ENCODE assay signal across 1 cellular context in genomic region chr18:42048150-42048549, GRCh38.
TF ChIP-seq lines count a peak whose summit lies in the region.

No MANE protein-coding gene starts in this region.

TF ChIP-seq in GM23338, 12 proteins besides CTCF, POLR2A, EP300 and RAD21 (continued from another document):
- TF ChIP-seq, protein P1, sequence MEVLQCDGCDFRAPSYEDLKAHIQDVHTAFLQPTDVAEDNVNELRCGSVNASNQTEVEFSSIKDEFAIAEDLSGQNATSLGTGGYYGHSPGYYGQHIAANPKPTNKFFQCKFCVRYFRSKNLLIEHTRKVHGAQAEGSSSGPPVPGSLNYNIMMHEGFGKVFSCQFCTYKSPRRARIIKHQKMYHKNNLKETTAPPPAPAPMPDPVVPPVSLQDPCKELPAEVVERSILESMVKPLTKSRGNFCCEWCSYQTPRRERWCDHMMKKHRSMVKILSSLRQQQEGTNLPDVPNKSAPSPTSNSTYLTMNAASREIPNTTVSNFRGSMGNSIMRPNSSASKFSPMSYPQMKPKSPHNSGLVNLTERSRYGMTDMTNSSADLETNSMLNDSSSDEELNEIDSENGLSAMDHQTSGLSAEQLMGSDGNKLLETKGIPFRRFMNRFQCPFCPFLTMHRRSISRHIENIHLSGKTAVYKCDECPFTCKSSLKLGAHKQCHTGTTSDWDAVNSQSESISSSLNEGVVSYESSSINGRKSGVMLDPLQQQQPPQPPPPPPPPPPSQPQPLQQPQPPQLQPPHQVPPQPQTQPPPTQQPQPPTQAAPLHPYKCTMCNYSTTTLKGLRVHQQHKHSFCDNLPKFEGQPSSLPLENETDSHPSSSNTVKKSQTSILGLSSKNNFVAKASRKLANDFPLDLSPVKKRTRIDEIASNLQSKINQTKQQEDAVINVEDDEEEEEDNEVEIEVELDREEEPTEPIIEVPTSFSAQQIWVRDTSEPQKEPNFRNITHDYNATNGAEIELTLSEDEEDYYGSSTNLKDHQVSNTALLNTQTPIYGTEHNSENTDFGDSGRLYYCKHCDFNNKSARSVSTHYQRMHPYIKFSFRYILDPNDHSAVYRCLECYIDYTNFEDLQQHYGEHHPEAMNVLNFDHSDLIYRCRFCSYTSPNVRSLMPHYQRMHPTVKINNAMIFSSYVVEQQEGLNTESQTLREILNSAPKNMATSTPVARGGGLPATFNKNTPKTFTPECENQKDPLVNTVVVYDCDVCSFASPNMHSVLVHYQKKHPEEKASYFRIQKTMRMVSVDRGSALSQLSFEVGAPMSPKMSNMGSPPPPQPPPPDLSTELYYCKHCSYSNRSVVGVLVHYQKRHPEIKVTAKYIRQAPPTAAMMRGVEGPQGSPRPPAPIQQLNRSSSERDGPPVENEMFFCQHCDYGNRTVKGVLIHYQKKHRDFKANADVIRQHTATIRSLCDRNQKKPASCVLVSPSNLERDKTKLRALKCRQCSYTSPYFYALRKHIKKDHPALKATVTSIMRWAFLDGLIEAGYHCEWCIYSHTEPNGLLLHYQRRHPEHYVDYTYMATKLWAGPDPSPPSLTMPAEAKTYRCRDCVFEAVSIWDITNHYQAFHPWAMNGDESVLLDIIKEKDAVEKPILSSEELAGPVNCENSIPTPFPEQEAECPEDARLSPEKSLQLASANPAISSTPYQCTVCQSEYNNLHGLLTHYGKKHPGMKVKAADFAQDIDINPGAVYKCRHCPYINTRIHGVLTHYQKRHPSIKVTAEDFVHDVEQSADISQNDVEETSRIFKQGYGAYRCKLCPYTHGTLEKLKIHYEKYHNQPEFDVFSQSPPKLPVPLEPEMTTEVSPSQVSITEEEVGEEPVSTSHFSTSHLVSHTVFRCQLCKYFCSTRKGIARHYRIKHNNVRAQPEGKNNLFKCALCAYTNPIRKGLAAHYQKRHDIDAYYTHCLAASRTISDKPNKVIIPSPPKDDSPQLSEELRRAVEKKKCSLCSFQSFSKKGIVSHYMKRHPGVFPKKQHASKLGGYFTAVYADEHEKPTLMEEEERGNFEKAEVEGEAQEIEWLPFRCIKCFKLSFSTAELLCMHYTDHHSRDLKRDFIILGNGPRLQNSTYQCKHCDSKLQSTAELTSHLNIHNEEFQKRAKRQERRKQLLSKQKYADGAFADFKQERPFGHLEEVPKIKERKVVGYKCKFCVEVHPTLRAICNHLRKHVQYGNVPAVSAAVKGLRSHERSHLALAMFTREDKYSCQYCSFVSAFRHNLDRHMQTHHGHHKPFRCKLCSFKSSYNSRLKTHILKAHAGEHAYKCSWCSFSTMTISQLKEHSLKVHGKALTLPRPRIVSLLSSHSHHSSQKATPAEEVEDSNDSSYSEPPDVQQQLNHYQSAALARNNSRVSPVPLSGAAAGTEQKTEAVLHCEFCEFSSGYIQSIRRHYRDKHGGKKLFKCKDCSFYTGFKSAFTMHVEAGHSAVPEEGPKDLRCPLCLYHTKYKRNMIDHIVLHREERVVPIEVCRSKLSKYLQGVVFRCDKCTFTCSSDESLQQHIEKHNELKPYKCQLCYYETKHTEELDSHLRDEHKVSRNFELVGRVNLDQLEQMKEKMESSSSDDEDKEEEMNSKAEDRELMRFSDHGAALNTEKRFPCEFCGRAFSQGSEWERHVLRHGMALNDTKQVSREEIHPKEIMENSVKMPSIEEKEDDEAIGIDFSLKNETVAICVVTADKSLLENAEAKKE (CRISPR knock-in tag; IDR thresholded peaks at IDR 0.05): no peak
- no peak for TF ChIP-seq EZH2 (IDR thresholded peaks at IDR 0.05; ENCODE audit: low read depth, unreplicated experiment)
